Comparison of ENCODE assay signal across 18 cellular contexts in genomic region chr12:83123039-83123438, GRCh38.
DNase-seq lines count a peak whose midpoint lies in the region; FAIRE-seq and TF ChIP-seq lines count a peak whose summit lies in the region.
"Had no signal": no experiment of that assay in that cellular context is flagged by ENCODE, and none has a peak within 500 bp of the region (broad histone marks: within the 10 kb centered on the region; RNA-seq: fewer than 3 reads in every experiment).

No MANE protein-coding gene starts in this region.

- H3K4me3 ChIP-seq in AG10803 (ENCODE audit: low read length) (peak overlapping the region; percentile 38), brain microvascular endothelial cell (ENCODE audit: low read depth, low read length) (no peak overlapping the region)

- no peak for DNase-seq in AG10803 (ENCODE audit: low read depth)
- no peak for DNase-seq in H54 (ENCODE audit: insufficient read length, low spot score)
- no peak for DNase-seq in stimulated activated naive CD4-positive, alpha-beta T cell (lab: John Stamatoyannopoulos, UW)
- DNase-seq in NCI-H1048 (lab: John Stamatoyannopoulos, UW) = no peak
- DNase-seq in SK-N-DZ (ENCODE audit: low spot score) = no peak
- no peak for DNase-seq in brain microvascular endothelial cell
- DNase-seq: COR-L47, DMS153, EL, H9, NCI-H1436 treated with DMSO at 0.1 percent for 48 hours, NCI-H2081, NCI-H510A treated with DMSO at 0.1 percent for 48 hours, SHP77 had no signal

- H3K4me1 Mint-ChIP-seq in nephron = peaks cover 30% of the 10 kb centered on the region

- no peak overlapping the region for H3K27ac ChIP-seq in brain microvascular endothelial cell
- H3K27ac ChIP-seq: C4-2B had no signal

- in situ Hi-C loops in brain microvascular endothelial cell (cut with HindIII; ENCODE audit: low pct_ligation_motif_present, low sequenced_read_pairs) = no loop called here

- no peaks in the 10 kb centered on the region for H3K27me3 ChIP-seq in brain microvascular endothelial cell (replicated peaks)

- TF ChIP-seq CTCF in AG10803 (conservative IDR thresholded peaks at IDR 0.05; ENCODE audit: low read length) (no peak), nephron (IDR thresholded peaks at IDR 0.05; ENCODE audit: unreplicated experiment in 3 of 3) (no peak), brain microvascular endothelial cell (IDR thresholded peaks at IDR 0.05; ENCODE audit: low read depth, low read length, missing control alignments) (no peak)

- no peaks in the 10 kb centered on the region for H3K27me3 Mint-ChIP-seq in nephron (ENCODE audit: low read depth)

- FAIRE-seq in H54 (lab: Jason Lieb, UNC) (peak; percentile 27), endometrium (lab: Jason Lieb, UNC) (peak; percentile 74)
- FAIRE-seq: RCC 7860 had no signal

- H3K9me3 Mint-ChIP-seq in nephron = peaks cover 24% of the 10 kb centered on the region

- H3K4me3 Mint-ChIP-seq in nephron = no peak overlapping the region
- H3K4me3 Mint-ChIP-seq: H9 had no signal

- no peaks in the 10 kb centered on the region for H3K36me3 ChIP-seq in brain microvascular endothelial cell (replicated peaks)

- peaks cover 12% of the 10 kb centered on the region for H3K36me3 Mint-ChIP-seq in nephron (ENCODE audit: low read depth)

- H3K27ac Mint-ChIP-seq in nephron = peak overlapping the region; percentile 1 to 89 (median 39)

- TF ChIP-seq POLR2A in H54 (IDR thresholded peaks at IDR 0.05; ENCODE audit: low read depth, low read length) = no peak
